8 cellular contexts compared by ENCODE assay signal in genomic region chr1:222464841-222465210, GRCh38.
DNase-seq lines count a peak whose midpoint lies in the region; ATAC-seq and TF ChIP-seq lines count a peak whose summit lies in the region.

No MANE protein-coding gene starts in this region.

- 14 to 20% (median 14%) methylated on average over 10 of the region's 10 CpGs for WGBS in ovary, 3 donors

- H3K9me3 ChIP-seq in ovary (no peaks in the 10 kb centered on the region), tibial artery (no peaks in the 10 kb centered on the region)

- H3K4me1 ChIP-seq in ovary (ENCODE audit: insufficient read depth): peaks cover 2% of the 10 kb centered on the region
- peaks cover 0 to 11% (median 0%) of the 10 kb centered on the region in 4 donors for H3K4me1 ChIP-seq in tibial artery

- DNase-seq in AG10803 (ENCODE audit: low read depth) (peak; percentile 71), HPDE6-E6E7 (ENCODE audit: extremely low spot score) (peak; percentile 33), SHP77 treated with DMSO at 0.1 percent for 48 hours (lab: John Stamatoyannopoulos, UW) (peak; percentile 46), germinal center (ENCODE audit: low spot score) (peak; percentile 59), ovary (peak; percentile 31 to 67 (median 55)), tibial artery (peak; percentile 58 to 72)
- peak; percentile 31 to 53 (median 46) for DNase-seq in activated naive CD4-positive, alpha-beta T cell (lab: John Stamatoyannopoulos, UW)

- no peak for TF ChIP-seq EP300 in ovary (IDR thresholded peaks at IDR 0.05)

- peak overlapping the region; percentile 57 for H3K4me3 ChIP-seq in AG10803 (ENCODE audit: low read length)
- peak overlapping the region; percentile 43 for H3K4me3 ChIP-seq in ovary
- H3K4me3 ChIP-seq in tibial artery: peak overlapping the region; percentile 50 to 52

- TF ChIP-seq CTCF in AG10803 (conservative IDR thresholded peaks at IDR 0.05; ENCODE audit: low read length): no peak
- no peak for TF ChIP-seq CTCF in ovary (IDR thresholded peaks at IDR 0.05)
- TF ChIP-seq CTCF in tibial artery (IDR thresholded peaks at IDR 0.05): no peak

- ATAC-seq in GM19351 (IDR thresholded peaks at IDR 0.05; ENCODE audit: unreplicated experiment): peak; percentile 26

- H3K27ac ChIP-seq in ovary: peak overlapping the region in 1 of 2 donors; percentile 81
- peak overlapping the region; percentile 81 to 85 for H3K27ac ChIP-seq in tibial artery

- H3K36me3 ChIP-seq in ovary (no peaks in the 10 kb centered on the region), tibial artery (no peaks in the 10 kb centered on the region)

- H3K27me3 ChIP-seq in ovary (no peaks in the 10 kb centered on the region), tibial artery (no peaks in the 10 kb centered on the region)

- intact Hi-C loops in ovary (cut with DNase I) (loop anchor here (1.0 to 5.0 kb wide), 3 partner anchors 169 to 172 kb away; no protein-coding TSS in a partner anchor), tibial artery (cut with DNase I; ENCODE audit: low total_unique reads) (loop anchor here (1.0 to 5.0 kb wide), 2 partner anchors 152 to 169 kb away; partner anchors contain the start of gene MIA3)

- TF ChIP-seq POLR2A in ovary (IDR thresholded peaks at IDR 0.05): no peak
